Comparison of ENCODE assay signal across 16 cellular contexts in genomic region chr18:12861637-12862036, GRCh38. TPM values are rescaled to one million over a fixed set of nuclear protein-coding genes. Genes with fewer than 3 reads are reported as not detected.
DNase-seq lines count a peak whose midpoint lies in the region; ATAC-seq and TF ChIP-seq lines count a peak whose summit lies in the region.
"Had no signal": no experiment of that assay in that cellular context is flagged by ENCODE, and none has a peak within 500 bp of the region (broad histone marks: within the 10 kb centered on the region; RNA-seq: fewer than 3 reads in every experiment).

No MANE protein-coding gene starts in this region.

- H3K27me3 ChIP-seq in gastrocnemius medialis: no peaks in the 10 kb centered on the region
- H3K27me3 ChIP-seq: body of pancreas, stomach had no signal

- H3K4me1 Mint-ChIP-seq in endothelial cell (ENCODE audit: unreplicated experiment): peaks cover 10% of the 10 kb centered on the region

- DNase-seq in left ventricle myocardium superior: no peak
- DNase-seq in left cardiac atrium: no peak
- DNase-seq in NCI-H69 (lab: John Stamatoyannopoulos, UW): peak; percentile 69
- no peak for DNase-seq in endothelial cell (ENCODE audit: low spot score)
- DNase-seq in OCI-M1 (lab: John Stamatoyannopoulos, UW): no peak
- no peak for DNase-seq in gastrocnemius medialis
- DNase-seq in activated naive CD4-positive, alpha-beta T cell treated with Interleukin-2 at 50 U/mL for 16 hours: no peak
- DNase-seq: activated CD8-positive, alpha-beta memory T cell treated with anti-CD3 and anti-CD28 coated beads for 24 hours; activated gamma-delta T cell treated with Interleukin-2 at 50 U/mL for 16 hours; hypothalamus; NCI-H146; stomach had no signal

- in situ Hi-C loops in gastrocnemius medialis (cut with MboI; ENCODE audit: low sequenced_read_pairs in 4 of 4): no loop called here

- no peak for TF ChIP-seq POLR2A in gastrocnemius medialis (IDR thresholded peaks at IDR 0.05)

- no peaks in the 10 kb centered on the region for H3K9me3 ChIP-seq in gastrocnemius medialis
- H3K9me3 ChIP-seq: body of pancreas, prostate gland, stomach had no signal

- intact Hi-C loops in left ventricle myocardium superior (cut with micrococcal nuclease) (no loop called here), left cardiac atrium (cut with DNase I) (no loop called here), gastrocnemius medialis (cut with DNase I; ENCODE audit: low total_unique reads) (no loop called here)

- no peak overlapping the region for H3K4me3 ChIP-seq in gastrocnemius medialis
- H3K4me3 ChIP-seq: body of pancreas, prostate gland, stomach had no signal

- peaks cover 0 to 8% of the 10 kb centered on the region in 2 donors for H3K36me3 ChIP-seq in gastrocnemius medialis
- H3K36me3 ChIP-seq: prostate gland had no signal

- no peak for TF ChIP-seq CTCF in endothelial cell (IDR thresholded peaks at IDR 0.05; ENCODE audit: unreplicated experiment)
- no peak for TF ChIP-seq CTCF in gastrocnemius medialis (IDR thresholded peaks at IDR 0.05 in 4 of 5, conservative IDR thresholded peaks at IDR 0.05 in 1 of 5)

- no peak overlapping the region for H3K27ac ChIP-seq in gastrocnemius medialis
- H3K27ac ChIP-seq: prostate gland had no signal

- H3K4me1 ChIP-seq in gastrocnemius medialis: peaks cover 8 to 9% of the 10 kb centered on the region in 2 donors
- H3K4me1 ChIP-seq: prostate gland had no signal

- H3K36me3 Mint-ChIP-seq in endothelial cell (ENCODE audit: low read depth, unreplicated experiment): no peaks in the 10 kb centered on the region

- no peaks in the 10 kb centered on the region for H3K27me3 Mint-ChIP-seq in endothelial cell (ENCODE audit: unreplicated experiment)

- no peak overlapping the region for H3K4me3 Mint-ChIP-seq in endothelial cell (ENCODE audit: unreplicated experiment)

- H3K27ac Mint-ChIP-seq in endothelial cell (ENCODE audit: unreplicated experiment): peak overlapping the region; percentile 11

- ATAC-seq in left ventricle myocardium superior: peak; percentile 39
- ATAC-seq in left cardiac atrium: no peak
- ATAC-seq in GM19455 (IDR thresholded peaks at IDR 0.05; ENCODE audit: unreplicated experiment): no peak
- ATAC-seq in gastrocnemius medialis: no peak
- ATAC-seq: SK-N-SH treated with all-trans-retinoic acid at 6 μM for 48 hours had no signal

- H3K9me3 Mint-ChIP-seq in endothelial cell (ENCODE audit: unreplicated experiment): no peaks in the 10 kb centered on the region

RNA-seq across cellular contexts. Expression of gene PTPN2, which starts 22.4 kb away (rescaled TPM):
- total RNA-seq in left ventricle myocardium superior (11.7 TPM), left cardiac atrium (10 to 100 TPM; 15.0 to 18.1 TPM), endothelial cell (ENCODE audit: unreplicated experiment) (23.9 TPM), gastrocnemius medialis (10 to 100 TPM; 17.0 to 20.0 (median 17.5) TPM)
